Comparison of ENCODE assay signal across 30 cellular contexts in genomic region chr4:6292376-6293096, GRCh38.
"Had no signal": no experiment of that assay in that cellular context is flagged by ENCODE, and none has a peak within 500 bp of the region (broad histone marks: within the 10 kb centered on the region; RNA-seq: fewer than 3 reads in every experiment).

No MANE protein-coding gene starts in this region.

- H3K36me3 ChIP-seq: SJCRH30 had no signal

- H3K4me1 Mint-ChIP-seq: activated CD4-positive, alpha-beta T cell treated with anti-CD3 and anti-CD28 coated beads, Interleukin-2, amount 10 ng/mL, durations not matched to agents 24 days and 14 days; activated naive CD4-positive, alpha-beta T cell treated with anti-CD3 and anti-CD28 coated beads, Interleukin-2, amount 50 U/mL, for 24 hours; activated naive CD8-positive, alpha-beta T cell treated with anti-CD3 and anti-CD28 coated beads, Interleukin-2, amount 10 ng/mL, durations not matched to agents 7 days and 5 days had no signal

- H3K27ac ChIP-seq: ascending aorta, SJCRH30, SK-N-MC had no signal

- ATAC-seq: activated CD8-positive, alpha-beta T cell treated with anti-CD3 and anti-CD28 coated beads for 36 hours; activated T-cell treated with anti-CD3 and anti-CD28 coated beads, Interleukin-2, amount 50 U/mL, for 72 hours; Panc1 had no signal

- H3K36me3 Mint-ChIP-seq: activated naive CD4-positive, alpha-beta T cell treated with anti-CD3 and anti-CD28 coated beads, Interleukin-2, amount 50 U/mL, for 24 hours; activated naive CD8-positive, alpha-beta T cell treated with anti-CD3 and anti-CD28 coated beads, Interleukin-2, amount 10 ng/mL, durations not matched to agents 7 days and 5 days had no signal

- H3K4me3 Mint-ChIP-seq: activated CD4-positive, alpha-beta T cell treated with anti-CD3 and anti-CD28 coated beads, Interleukin-2, amount 10 ng/mL, durations not matched to agents 24 days and 14 days; activated CD8-positive, alpha-beta T cell treated with anti-CD3 and anti-CD28 coated beads for 36 hours; activated naive CD4-positive, alpha-beta T cell treated with anti-CD3 and anti-CD28 coated beads, Interleukin-2, amount 50 U/mL, for 24 hours; activated naive CD8-positive, alpha-beta T cell treated with anti-CD3 and anti-CD28 coated beads, Interleukin-2, amount 10 ng/mL, durations not matched to agents 7 days and 5 days; activated T-cell treated with anti-CD3 and anti-CD28 coated beads, Interleukin-2, amount 50 U/mL, for 72 hours; T-helper 1 cell treated with Interleukin-12 subunit alpha and Interleukin-12 subunit beta and Interleukin-4 antibody, amounts not matched to agents 30 μg/mL and 1 μg/mL, for 36 hours; T-helper 2 cell treated with Interferon-gamma antibody and Interleukin-4, amounts not matched to agents 5 μg/mL and 100 μg/mL, for 36 hours had no signal

- H3K9me3 Mint-ChIP-seq: activated CD4-positive, alpha-beta T cell treated with anti-CD3 and anti-CD28 coated beads, Interleukin-2, amount 10 ng/mL, durations not matched to agents 24 days and 14 days; activated CD8-positive, alpha-beta T cell treated with anti-CD3 and anti-CD28 coated beads for 36 hours; activated naive CD4-positive, alpha-beta T cell treated with anti-CD3 and anti-CD28 coated beads, Interleukin-2, amount 50 U/mL, for 24 hours; activated naive CD8-positive, alpha-beta T cell treated with anti-CD3 and anti-CD28 coated beads, Interleukin-2, amount 10 ng/mL, durations not matched to agents 7 days and 5 days; activated T-cell treated with anti-CD3 and anti-CD28 coated beads, Interleukin-2, amount 50 U/mL, for 72 hours; activated T-helper 2 cell treated with anti-CD3 and anti-CD28 coated beads, Interferon-gamma antibody, Interleukin-2, Interleukin-4, amounts not matched to agents 10 μg/mL and 5 μg/mL and 100 μg/mL, durations not matched to agents 14 hours and 24 hours and 36 hours; T-helper 1 cell treated with Interleukin-12 subunit alpha and Interleukin-12 subunit beta and Interleukin-4 antibody, amounts not matched to agents 30 μg/mL and 1 μg/mL, for 36 hours; T-helper 2 cell treated with Interferon-gamma antibody and Interleukin-4, amounts not matched to agents 5 μg/mL and 100 μg/mL, for 36 hours had no signal

- H3K27ac Mint-ChIP-seq: activated CD4-positive, alpha-beta T cell treated with anti-CD3 and anti-CD28 coated beads, Interleukin-2, amount 10 ng/mL, durations not matched to agents 24 days and 14 days; activated CD8-positive, alpha-beta T cell treated with anti-CD3 and anti-CD28 coated beads for 36 hours; activated naive CD4-positive, alpha-beta T cell treated with anti-CD3 and anti-CD28 coated beads, Interleukin-2, amount 50 U/mL, for 24 hours; activated naive CD8-positive, alpha-beta T cell treated with anti-CD3 and anti-CD28 coated beads, Interleukin-2, amount 10 ng/mL, durations not matched to agents 7 days and 5 days; activated T-cell treated with anti-CD3 and anti-CD28 coated beads, Interleukin-2, amount 50 U/mL, for 72 hours; activated T-helper 2 cell treated with anti-CD3 and anti-CD28 coated beads, Interferon-gamma antibody, Interleukin-2, Interleukin-4, amounts not matched to agents 10 μg/mL and 5 μg/mL and 100 μg/mL, durations not matched to agents 14 hours and 24 hours and 36 hours; T-helper 1 cell treated with Interleukin-12 subunit alpha and Interleukin-12 subunit beta and Interleukin-4 antibody, amounts not matched to agents 30 μg/mL and 1 μg/mL, for 36 hours; T-helper 2 cell treated with Interferon-gamma antibody and Interleukin-4, amounts not matched to agents 5 μg/mL and 100 μg/mL, for 36 hours had no signal

- H3K4me1 ChIP-seq: ascending aorta, SJCRH30 had no signal

- H3K4me3 ChIP-seq: ascending aorta, SJCRH30, SK-N-MC had no signal

- H3K27me3 ChIP-seq: ascending aorta, SJCRH30 had no signal

- H3K9me3 ChIP-seq: ascending aorta, SJCRH30 had no signal

- DNase-seq: activated CD4-positive, alpha-beta T cell treated with anti-CD3 and anti-CD28 coated beads, Interleukin-2, amount 10 ng/mL, durations not matched to agents 24 days and 14 days; activated CD4-positive, alpha-beta T cell treated with anti-CD3 and anti-CD28 coated beads, Interleukin-2, amount 50 U/mL, for 4 hours; activated CD8-positive, alpha-beta T cell treated with anti-CD3 and anti-CD28 coated beads for 36 hours; activated gamma-delta T cell; activated naive CD4-positive, alpha-beta T cell treated with Interleukin-2 at 50 U/mL for 16 hours; activated naive CD8-positive, alpha-beta T cell treated with anti-CD3 and anti-CD28 coated beads, Interleukin-2, amount 10 ng/mL, durations not matched to agents 7 days and 5 days; activated T-cell treated with anti-CD3 and anti-CD28 coated beads, Interleukin-2, amount 50 U/mL, for 1 hour; activated T-cell treated with anti-CD3 and anti-CD28 coated beads, Interleukin-2, amount 50 U/mL, for 72 hours; amygdala; NCI-H1092 treated with DMSO at 0.1 percent for 48 hours; NCI-H1417; NCI-H146; NCI-H187; NCI-H2029 treated with DMSO at 0.1 percent for 48 hours; NCI-H2107; NCI-H2171 treated with DMSO at 0.1 percent for 48 hours; NCI-H2227 treated with DMSO at 0.1 percent for 48 hours; NCI-H446; NCI-H510A treated with DMSO at 0.1 percent for 48 hours; NCI-H526 treated with DMSO at 0.1 percent for 48 hours; NCI-H774; SHP77; SJCRH30 had no signal

- H3K27me3 Mint-ChIP-seq: activated CD4-positive, alpha-beta T cell treated with anti-CD3 and anti-CD28 coated beads, Interleukin-2, amount 10 ng/mL, durations not matched to agents 24 days and 14 days; activated CD8-positive, alpha-beta T cell treated with anti-CD3 and anti-CD28 coated beads for 36 hours; activated naive CD4-positive, alpha-beta T cell treated with anti-CD3 and anti-CD28 coated beads, Interleukin-2, amount 50 U/mL, for 24 hours; activated naive CD8-positive, alpha-beta T cell treated with anti-CD3 and anti-CD28 coated beads, Interleukin-2, amount 10 ng/mL, durations not matched to agents 7 days and 5 days had no signal
